ENCODE assay signal across 11 cellular contexts in genomic region chr20:14775778-14776177, GRCh38.
DNase-seq lines count a peak whose midpoint lies in the region; ATAC-seq and TF ChIP-seq lines count a peak whose summit lies in the region.
"Had no signal": no experiment of that assay in that cellular context is flagged by ENCODE, and none has a peak within 500 bp of the region (broad histone marks: within the 10 kb centered on the region; RNA-seq: fewer than 3 reads in every experiment).

No MANE protein-coding gene starts in this region.

- H3K27me3 Mint-ChIP-seq in MCF 10A (ENCODE audit: insufficient read depth, unreplicated experiment) (no peaks in the 10 kb centered on the region), T-cell (no peaks in the 10 kb centered on the region)
- H3K27me3 Mint-ChIP-seq: dendritic cell treated with granulocyte-macrophage colony-stimulating factor and Interleukin-4, amounts not matched to agents 40 ng/mL and 50 ng/mL, for 4 days had no signal

- H3K9me3 ChIP-seq in esophagus muscularis mucosa (no peaks in the 10 kb centered on the region), left lung (no peaks in the 10 kb centered on the region)
- H3K9me3 ChIP-seq: BLaER1 treated with 17β-estradiol and CSF1 and Interleukin-3, amounts not matched to agents 10 nM and 100 nM had no signal

- TF ChIP-seq POLR2A in esophagus muscularis mucosa (IDR thresholded peaks at IDR 0.05; ENCODE audit: low read depth): no peak

- H3K36me3 Mint-ChIP-seq in MCF 10A (ENCODE audit: insufficient read depth, unreplicated experiment) (no peaks in the 10 kb centered on the region), T-cell (no peaks in the 10 kb centered on the region)

- H3K27me3 ChIP-seq in esophagus muscularis mucosa: no peaks in the 10 kb centered on the region
- H3K27me3 ChIP-seq in left lung: no peaks in the 10 kb centered on the region
- H3K27me3 ChIP-seq: BLaER1 treated with 17β-estradiol and CSF1 and Interleukin-3, amounts not matched to agents 10 nM and 100 nM had no signal

- TF ChIP-seq CTCF in AG04449 (IDR thresholded peaks at IDR 0.05; ENCODE audit: insufficient read depth, low read length, missing control alignments) (no peak), MCF 10A (IDR thresholded peaks at IDR 0.05; ENCODE audit: unreplicated experiment) (no peak), esophagus muscularis mucosa (IDR thresholded peaks at IDR 0.05) (no peak), left lung (IDR thresholded peaks at IDR 0.05) (no peak)

- DNase-seq in AG04449 (ENCODE audit: low read depth, low spot score) (peak; percentile 66), LHCN-M2 (ENCODE audit: low read depth) (peak; percentile 82), MCF 10A (ENCODE audit: unreplicated experiment) (peak; percentile 34), middle frontal gyrus (ENCODE audit: extremely low spot score, low spot score) (peak; percentile 22), esophagus muscularis mucosa (ENCODE audit: extremely low spot score) (no peak), left lung (no peak), T-cell (no peak), NOMO-1 treated with DMSO at 0.1 percent for 48 hours (lab: John Stamatoyannopoulos, UW; ENCODE audit: unreplicated experiment) (no peak)
- DNase-seq: NCI-H1930 had no signal

- H3K4me3 ChIP-seq in AG04449 (ENCODE audit: low read depth, low read length) (no peak overlapping the region), esophagus muscularis mucosa (no peak overlapping the region), left lung (no peak overlapping the region)
- H3K4me3 ChIP-seq: BLaER1 treated with 17β-estradiol and CSF1 and Interleukin-3, amounts not matched to agents 10 nM and 100 nM had no signal

- CTCF ChIA-PET in AG04449 (lab: Yijun Ruan, JAX): no interaction called here
- CTCF ChIA-PET in MCF 10A (lab: Yijun Ruan, JAX): no interaction called here
- CTCF ChIA-PET in T-cell (lab: Charles Lee): no interaction called here

- H3K4me1 ChIP-seq in esophagus muscularis mucosa: no peaks in the 10 kb centered on the region
- H3K4me1 ChIP-seq in left lung: no peaks in the 10 kb centered on the region
- H3K4me1 ChIP-seq: BLaER1 treated with 17β-estradiol and CSF1 and Interleukin-3, amounts not matched to agents 10 nM and 100 nM had no signal

- peak overlapping the region; percentile 36 for H3K27ac Mint-ChIP-seq in MCF 10A (ENCODE audit: low read depth, unreplicated experiment)
- no peak overlapping the region for H3K27ac Mint-ChIP-seq in T-cell
- H3K27ac Mint-ChIP-seq: dendritic cell treated with granulocyte-macrophage colony-stimulating factor and Interleukin-4, amounts not matched to agents 40 ng/mL and 50 ng/mL, for 4 days had no signal

- no peaks in the 10 kb centered on the region for H3K36me3 ChIP-seq in esophagus muscularis mucosa
- no peaks in the 10 kb centered on the region for H3K36me3 ChIP-seq in left lung
- H3K36me3 ChIP-seq: BLaER1 treated with 17β-estradiol and CSF1 and Interleukin-3, amounts not matched to agents 10 nM and 100 nM had no signal

- ATAC-seq in left lung (no peak), T-cell (replicated peaks in 1 of 4) (no peak)

- H3K4me1 Mint-ChIP-seq in MCF 10A (ENCODE audit: insufficient read depth, unreplicated experiment): peaks cover 5% of the 10 kb centered on the region
- no peaks in the 10 kb centered on the region for H3K4me1 Mint-ChIP-seq in T-cell

- TF ChIP-seq EP300 in esophagus muscularis mucosa (IDR thresholded peaks at IDR 0.05): no peak

- POLR2A ChIA-PET in AG04449 (lab: Yijun Ruan, JAX): no interaction called here
- POLR2A ChIA-PET in MCF 10A (lab: Yijun Ruan, JAX): interaction anchor here (0.8 kb wide), 1 partner anchor 42 kb away, joined by 3 read pairs; no protein-coding TSS in a partner anchor
- POLR2A ChIA-PET in T-cell (lab: Charles Lee): interaction anchor here in 1 of 2 donors (0.6 kb wide), 1 partner anchor 32 kb away, joined by 3 read pairs; no protein-coding TSS in a partner anchor

- no peak overlapping the region for H3K4me3 Mint-ChIP-seq in MCF 10A (ENCODE audit: unreplicated experiment)
- H3K4me3 Mint-ChIP-seq in T-cell: no peak overlapping the region
- H3K4me3 Mint-ChIP-seq: dendritic cell treated with granulocyte-macrophage colony-stimulating factor and Interleukin-4, amounts not matched to agents 40 ng/mL and 50 ng/mL, for 4 days had no signal

- H3K9me3 Mint-ChIP-seq in MCF 10A (ENCODE audit: unreplicated experiment) (no peaks in the 10 kb centered on the region), T-cell (peaks cover 6 to 8% (median 8%) of the 10 kb centered on the region in 3 donors)

- no peak overlapping the region for H3K27ac ChIP-seq in esophagus muscularis mucosa (replicated peaks in 1 of 4)
- no peak overlapping the region for H3K27ac ChIP-seq in left lung
- H3K27ac ChIP-seq: BLaER1 treated with 17β-estradiol and CSF1 and Interleukin-3, amounts not matched to agents 10 nM and 100 nM had no signal

- BruUV-seq in MCF 10A (replicated peaks; lab: Mats Ljungman, UMichigan): no TSS peak

- WGBS in esophagus muscularis mucosa: 47% methylated on average over 2 of the region's 2 CpGs

- intact Hi-C loops in MCF 10A (cut with micrococcal nuclease) (no loop called here), esophagus muscularis mucosa (cut with DNase I) (no loop called here), left lung (cut with DNase I) (no loop called here)

Comparison
In these comparisons a context has a peak if more than half of its experiments do, and no peak if none do; other contexts are left out.
1. DNase-seq: peak in AG04449 (single experiment), LHCN-M2 (single experiment), MCF 10A (single experiment) and middle frontal gyrus (single experiment); none in esophagus muscularis mucosa (single experiment), left lung (0 of 2), T-cell (0 of 34) and NOMO-1 treated with DMSO at 0.1 percent for 48 hours (single experiment).